Comparison of ENCODE assay signal across 18 cellular contexts in the genomic region with DNA sequence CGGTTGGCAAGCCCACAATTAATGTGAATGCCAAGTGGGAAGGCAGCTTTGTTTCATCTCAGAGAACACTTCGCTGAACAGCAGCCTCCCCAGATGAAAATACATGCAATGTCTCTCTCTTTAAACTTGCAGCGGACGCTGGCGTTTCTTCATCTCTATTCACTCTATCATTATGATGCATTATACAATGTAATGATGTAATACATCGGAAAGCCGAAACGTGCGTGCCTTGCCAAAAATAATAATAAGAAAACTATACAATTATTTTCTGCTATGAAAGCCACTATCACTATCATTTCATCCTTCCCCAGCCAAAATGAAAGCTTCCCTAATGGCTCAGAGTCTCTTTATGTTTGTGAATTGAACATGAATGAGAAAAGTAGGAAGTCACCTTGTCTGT.
"Had no signal": no experiment of that assay in that cellular context is flagged by ENCODE, and none has a peak within 500 bp of the region (broad histone marks: within the 10 kb centered on the region; RNA-seq: fewer than 3 reads in every experiment).

No MANE protein-coding gene starts in this region.

- H3K9me3 ChIP-seq: esophagus squamous epithelium, gastroesophageal sphincter, mucosa of descending colon, spleen, testis, tibial nerve, upper lobe of right lung, vagina had no signal

- H3K27me3 ChIP-seq: esophagus squamous epithelium, spleen, testis, tibial nerve, upper lobe of right lung, vagina had no signal

- H3K36me3 ChIP-seq: esophagus squamous epithelium, gastroesophageal sphincter, spleen, tibial nerve, upper lobe of right lung, vagina had no signal

- H3K27ac ChIP-seq: esophagus squamous epithelium, gastroesophageal sphincter, spleen, testis, tibial nerve, upper lobe of right lung, vagina had no signal

- DNase-seq: esophagus squamous epithelium; foreskin fibroblast; glutamatergic neuron; islet precursor cell; mammary epithelial cell; mucosa of descending colon; natural killer cell; posterior cingulate gyrus; spleen; stimulated activated CD4-positive, alpha-beta T cell treated with anti-CD3 and anti-CD28 coated beads, Interleukin-2, amount 100 ng/mL, for 24 hours; stimulated activated CD4-positive, alpha-beta T cell treated with anti-CD3 and anti-CD28 coated beads, Interleukin-4, amount 100 ng/mL, for 4 hours; stimulated activated naive B cell treated with anti-CD40 and anti-IgM and Interleukin-4, amounts not matched to agents 10 μg/mL and 1 μg/mL and 100 μg/mL, for 72 hours; stimulated activated naive CD8-positive, alpha-beta T cell treated with anti-CD3 and anti-CD28 coated beads, Interleukin-15, amount 100 ng/mL, for 72 hours; testis; upper lobe of right lung had no signal

- H3K4me1 ChIP-seq: esophagus squamous epithelium, gastroesophageal sphincter, spleen, testis, tibial nerve, upper lobe of right lung, vagina had no signal

- H3K4me3 ChIP-seq: esophagus squamous epithelium, gastroesophageal sphincter, mucosa of descending colon, spleen, testis, tibial nerve, upper lobe of right lung, vagina had no signal
